Comparison of ENCODE assay signal across 29 cellular contexts in the genomic region with DNA sequence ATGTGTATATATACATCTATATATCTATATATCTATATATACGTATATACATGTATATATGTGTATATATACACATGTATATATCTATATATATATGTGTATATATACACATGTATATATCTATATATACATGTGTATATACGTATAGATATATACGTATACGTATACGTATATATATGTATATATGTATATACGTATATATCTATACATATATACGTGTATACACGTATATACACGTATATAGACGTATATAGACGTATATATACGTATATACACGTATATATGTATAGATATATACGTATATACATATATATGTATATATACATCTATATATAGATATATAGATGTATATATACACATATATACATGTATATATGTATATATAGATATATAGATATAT.
"Had no signal": no experiment of that assay in that cellular context is flagged by ENCODE, and none has a peak within 500 bp of the region (broad histone marks: within the 10 kb centered on the region; RNA-seq: fewer than 3 reads in every experiment).

No MANE protein-coding gene starts in this region.

- H3K27me3 Mint-ChIP-seq: progenitor cell of endocrine pancreas; stimulated activated naive CD8-positive, alpha-beta T cell treated with anti-CD3 and anti-CD28 coated beads, Interleukin-15, Interleukin-2, amounts not matched to agents 100 ng/mL and 50 ng/mL, for 24 hours had no signal

- H3K4me1 Mint-ChIP-seq: naive thymus-derived CD8-positive, alpha-beta T cell; stimulated activated effector memory CD8-positive, alpha-beta T cell treated with anti-CD3 and anti-CD28 coated beads, Interleukin-12 subunit alpha, Interleukin-12 subunit beta, amount 100 ng/mL, for 72 hours; stimulated activated naive B cell treated with anti-CD40 and anti-IgM and Interleukin-4, amounts not matched to agents 10 μg/mL and 1 μg/mL and 100 μg/mL, for 72 hours had no signal

- DNase-seq: naive thymus-derived CD8-positive, alpha-beta T cell; nephron progenitor cell; nucleus accumbens; posterior cingulate gyrus; psoas muscle; right cardiac atrium; right lobe of liver; sigmoid colon; small intestine; stimulated activated CD4-positive, alpha-beta T cell treated with anti-CD3 and anti-CD28 coated beads, Interleukin-15, amount 100 ng/mL, for 24 hours; stimulated activated CD4-positive, alpha-beta T cell treated with anti-CD3 and anti-CD28 coated beads, Interleukin-2, amount 100 ng/mL, for 24 hours; stimulated activated CD4-positive, alpha-beta T cell treated with anti-CD3 and anti-CD28 coated beads, Interleukin-2, amount 100 ng/mL, for 48 hours; stimulated activated CD4-positive, alpha-beta T cell treated with anti-CD3 and anti-CD28 coated beads, Interleukin-4, amount 100 ng/mL, for 24 hours; stimulated activated naive B cell treated with anti-CD40 and anti-IgM and Interleukin-4, amounts not matched to agents 10 μg/mL and 1 μg/mL and 100 μg/mL, for 72 hours; stimulated activated naive CD4-positive, alpha-beta T cell treated with Interleukin-2 at 50 U/mL for 16 hours; stomach; thyroid gland; transverse colon; upper lobe of left lung had no signal

- H3K9me3 ChIP-seq: neutrophil, psoas muscle, right lobe of liver, thyroid gland, transverse colon, vagina had no signal

- H3K27ac Mint-ChIP-seq: naive thymus-derived CD8-positive, alpha-beta T cell; natural killer cell treated with Interleukin-12 subunit alpha and Interleukin-12 subunit beta and Interleukin-15 and Interleukin-18, amount 100 ng/mL, for 72 hours; nephron progenitor cell; progenitor cell of endocrine pancreas; stimulated activated effector memory CD8-positive, alpha-beta T cell treated with anti-CD3 and anti-CD28 coated beads, Interleukin-12 subunit alpha, Interleukin-12 subunit beta, amount 100 ng/mL, for 72 hours; stimulated activated naive B cell treated with anti-CD40 and anti-IgM and Interleukin-4, amounts not matched to agents 10 μg/mL and 1 μg/mL and 100 μg/mL, for 72 hours; stimulated activated naive CD8-positive, alpha-beta T cell treated with anti-CD3 and anti-CD28 coated beads, Interleukin-15, Interleukin-2, amounts not matched to agents 100 ng/mL and 50 ng/mL, for 24 hours had no signal

- H3K27ac ChIP-seq: neutrophil, parathyroid adenoma, psoas muscle, sigmoid colon, thoracic aorta, thyroid gland, upper lobe of left lung, vagina had no signal

- H3K4me3 ChIP-seq: psoas muscle, right lobe of liver, sigmoid colon, stomach, thoracic aorta, thyroid gland, transverse colon, upper lobe of left lung, vagina had no signal

- H3K4me3 Mint-ChIP-seq: naive thymus-derived CD8-positive, alpha-beta T cell; natural killer cell treated with Interleukin-12 subunit alpha and Interleukin-12 subunit beta and Interleukin-15 and Interleukin-18, amount 100 ng/mL, for 72 hours; nephron progenitor cell; neural crest cell; stimulated activated effector memory CD8-positive, alpha-beta T cell treated with anti-CD3 and anti-CD28 coated beads, Interleukin-12 subunit alpha, Interleukin-12 subunit beta, amount 100 ng/mL, for 72 hours; stimulated activated naive B cell treated with anti-CD40 and anti-IgM and Interleukin-4, amounts not matched to agents 10 μg/mL and 1 μg/mL and 100 μg/mL, for 72 hours; stimulated activated naive CD8-positive, alpha-beta T cell treated with anti-CD3 and anti-CD28 coated beads, Interleukin-15, Interleukin-2, amounts not matched to agents 100 ng/mL and 50 ng/mL, for 24 hours had no signal

- H3K36me3 Mint-ChIP-seq: natural killer cell treated with Interleukin-12 subunit alpha and Interleukin-12 subunit beta and Interleukin-15 and Interleukin-18, amount 100 ng/mL, for 72 hours; stimulated activated effector memory CD8-positive, alpha-beta T cell treated with anti-CD3 and anti-CD28 coated beads, Interleukin-12 subunit alpha, Interleukin-12 subunit beta, amount 100 ng/mL, for 72 hours had no signal

- H3K27me3 ChIP-seq: neutrophil, right lobe of liver, sigmoid colon, stomach, thyroid gland, transverse colon, upper lobe of left lung, vagina had no signal

- H3K36me3 ChIP-seq: neutrophil, right lobe of liver, sigmoid colon, stomach, thoracic aorta, thyroid gland, transverse colon, upper lobe of left lung, vagina had no signal

- FAIRE-seq: urothelium cell line had no signal

- H3K4me1 ChIP-seq: sigmoid colon, thyroid gland had no signal
